In the genomic region with DNA sequence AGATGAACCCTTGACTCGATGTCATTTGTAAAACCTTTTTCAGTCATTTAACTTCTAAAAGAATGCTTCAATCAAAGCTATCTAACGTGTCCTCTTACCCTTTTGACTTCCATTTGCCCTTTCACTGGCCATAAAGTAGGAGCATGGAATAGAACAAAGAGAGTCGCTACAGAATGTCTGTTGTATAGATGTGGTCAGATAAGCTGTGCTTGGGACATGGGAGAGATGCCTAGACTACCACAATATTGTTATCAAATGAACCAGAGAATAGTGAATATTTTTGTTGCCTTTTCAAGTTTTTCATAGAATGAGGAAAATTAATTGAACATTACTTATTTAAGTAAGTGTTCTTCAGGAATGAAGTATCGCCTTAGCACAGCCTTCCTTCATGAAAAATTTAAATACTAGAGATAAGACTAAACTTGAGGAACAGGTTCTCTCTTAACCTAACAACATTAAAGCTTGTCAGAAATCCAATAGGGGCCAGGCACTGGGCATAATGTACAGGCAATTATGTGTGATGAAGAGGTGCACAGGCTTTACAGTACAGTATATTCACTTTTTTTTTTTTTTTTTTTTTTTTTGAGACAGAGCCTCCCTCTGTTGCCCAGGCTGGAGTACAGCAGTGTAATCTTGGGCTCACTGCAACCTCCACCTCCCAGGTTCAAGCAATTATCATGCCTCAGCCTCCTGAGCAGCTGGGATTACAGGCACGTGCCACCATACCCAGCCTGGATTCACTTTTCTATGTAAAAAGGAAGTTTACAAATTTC, we compare ENCODE assay signal across 10 cellular contexts. TPM values are rescaled to one million over a fixed set of nuclear protein-coding genes. Genes with fewer than 3 reads are reported as not detected.
DNase-seq lines count a peak whose midpoint lies in the region; ATAC-seq, FAIRE-seq and TF ChIP-seq lines count a peak whose summit lies in the region.
"Had no signal": no experiment of that assay in that cellular context is flagged by ENCODE, and none has a peak within 500 bp of the region (broad histone marks: within the 10 kb centered on the region; RNA-seq: fewer than 3 reads in every experiment).

No MANE protein-coding gene starts in this region.

- peaks cover 3% of the 10 kb centered on the region for H3K36me3 Mint-ChIP-seq in mesothelial cell of epicardium

- H3K4me2 ChIP-seq in A549: no peak overlapping the region; the same call in 2 of the 3 replicates
- no peak overlapping the region for H3K4me2 ChIP-seq in HCT116 (ENCODE audit: low read length)

- H3K36me3 ChIP-seq in HCT116 (ENCODE audit: control insufficient read depth in 1 of 2, insufficient read depth in 2 of 2, low read length in 2 of 2) (no peaks in the 10 kb centered on the region), adipocyte (ENCODE audit: control insufficient read depth, insufficient read depth, low read length, severe bottlenecking) (peaks cover 20% of the 10 kb centered on the region)

- no peaks in the 10 kb centered on the region for H3K9me3 Mint-ChIP-seq in mesothelial cell of epicardium

- no peak overlapping the region for H2AFZ ChIP-seq in HCT116 (ENCODE audit: low read depth, low read length, poor library complexity, severe bottlenecking)

- TF ChIP-seq CTCF in A549 (IDR thresholded peaks at IDR 0.05) (no peak), HCT116 (IDR thresholded peaks at IDR 0.05 in 2 of 3, conservative IDR thresholded peaks at IDR 0.05 in 1 of 3; ENCODE audit: borderline replicate concordance in 1 of 3, insufficient read depth in 1 of 3, low read depth in 2 of 3, low read length in 2 of 3) (no peak), mesothelial cell of epicardium (IDR thresholded peaks at IDR 0.05; ENCODE audit: unreplicated experiment) (no peak)

- H3K9me3 ChIP-seq in A549: no peaks in the 10 kb centered on the region
- H3K9me3 ChIP-seq in HCT116 (ENCODE audit: control insufficient read depth in 1 of 2, insufficient read depth in 1 of 2, low read depth in 1 of 2, low read length in 2 of 2): no peaks in the 10 kb centered on the region
- no peaks in the 10 kb centered on the region for H3K9me3 ChIP-seq in adipocyte (ENCODE audit: control insufficient read depth, low read length)

- intact Hi-C loops in HCT116 (cut with micrococcal nuclease): no loop called here

- H3K27me3 ChIP-seq in HCT116 (ENCODE audit: insufficient read depth, low read length): no peaks in the 10 kb centered on the region
- H3K27me3 ChIP-seq in adipocyte (replicated peaks; ENCODE audit: control insufficient read depth, insufficient read depth, low read length): no peaks in the 10 kb centered on the region

- no peaks in the 10 kb centered on the region for H3K27me3 Mint-ChIP-seq in mesothelial cell of epicardium (ENCODE audit: low read depth)

- CTCF ChIA-PET in A549 (lab: Yijun Ruan, JAX): interaction anchor here (1.4 to 1.7 kb wide), 2 partner anchors 16 to 25 kb away, joined by 5 read pairs; no protein-coding TSS in a partner anchor
- CTCF ChIA-PET in HCT116 (lab: Charles Lee): no interaction called here

- TF ChIP-seq POLR2A in A549 (IDR thresholded peaks at IDR 0.05; ENCODE audit: low read length) (no peak), HCT116 (IDR thresholded peaks at IDR 0.05; ENCODE audit: borderline replicate concordance, extremely low read depth, insufficient read depth, insufficient read length) (no peak)

- TF ChIP-seq RAD21 in A549 (conservative IDR thresholded peaks at IDR 0.05 in 1 of 2, IDR thresholded peaks at IDR 0.05 in 1 of 2) (no peak), HCT116 (IDR thresholded peaks at IDR 0.05; ENCODE audit: low read depth) (no peak)

- H3K4me3 ChIP-seq in A549 (no peak overlapping the region), HCT116 (replicated peaks in 1 of 2; ENCODE audit: low read depth in 1 of 2, low read length in 2 of 2) (no peak overlapping the region), adipocyte (ENCODE audit: low read length) (no peak overlapping the region)

- H3K4me1 ChIP-seq in A549 (peaks cover 78% of the 10 kb centered on the region), HCT116 (ENCODE audit: control insufficient read depth in 1 of 2, insufficient read depth in 2 of 2, low read length in 2 of 2) (peaks cover 18 to 61% of the 10 kb centered on the region in 2 experiments), adipocyte (ENCODE audit: control insufficient read depth, insufficient read depth, low read length) (peaks cover 84% of the 10 kb centered on the region)

- ATAC-seq in A549: peak in 1 of 2 experiments; percentile 42; a peak in 3 of 6 replicates
- 0 out of 2 replicates have a peak, but pooled peaks have one; percentile 32 for ATAC-seq in HCT116

- H3K9me2 ChIP-seq in HCT116 (ENCODE audit: insufficient read depth): no peaks in the 10 kb centered on the region

- peaks cover 71% of the 10 kb centered on the region for H3K4me1 Mint-ChIP-seq in mesothelial cell of epicardium

- no peak for FAIRE-seq in A549 (lab: Jason Lieb, UNC)
- FAIRE-seq: endometrium had no signal

- peaks cover 23% of the 10 kb centered on the region; the same call in 1 of the 2 replicates for H4K20me1 ChIP-seq in HCT116 (ENCODE audit: insufficient read depth)

- RAD21 ChIA-PET in HCT116 (lab: Charles Lee; ENCODE audit: low non-redundant PET in 1 of 2, low total read pairs in 2 of 2, uncharacterized antibody in 2 of 2, unreplicated experiment in 2 of 2): no interaction called here

- H3K27ac Mint-ChIP-seq in mesothelial cell of epicardium: peak overlapping the region; percentile 89

- H3K79me2 ChIP-seq in HCT116 (ENCODE audit: insufficient read depth, low read length): no peaks in the 10 kb centered on the region; the same call in none of the 2 replicates

- no peak overlapping the region for H3K9ac ChIP-seq in HCT116 (ENCODE audit: low read length)
- H3K9ac ChIP-seq in adipocyte (ENCODE audit: low read length): peak overlapping the region; percentile 22

- peak overlapping the region; percentile 22 for H3K4me3 Mint-ChIP-seq in mesothelial cell of epicardium

- BruUV-seq in HCT116 (replicated peaks; lab: Mats Ljungman, UMichigan): no TSS peak

- no peak for TF ChIP-seq EP300 in A549 (IDR thresholded peaks at IDR 0.05)

- 79% methylated on average over 5 of the region's 5 CpGs for WGBS in A549 (ENCODE audit: missing lambda C conversion rate)

- POLR2A ChIA-PET in A549 (lab: Yijun Ruan, JAX): interaction anchor here (0.7 to 10.5 kb wide), 2 partner anchors 24 to 96 kb away, joined by 3 to 132 read pairs; no protein-coding TSS in a partner anchor
- POLR2A ChIA-PET in HCT116 (lab: Charles Lee): interaction anchor here (0.6 to 1.6 kb wide), 2 partner anchors 19 to 25 kb away, joined by 3 to 4 read pairs; no protein-coding TSS in a partner anchor

- DNase-seq in A549 (ENCODE audit: low read depth in 1 of 2, low spot score in 1 of 2) (no peak), HCT116 (ENCODE audit: low read depth, low spot score) (no peak), adipocyte (ENCODE audit: low read depth) (no peak), mesothelial cell of epicardium (ENCODE audit: low spot score in 2 of 2, unreplicated experiment in 2 of 2) (no peak), A172 (ENCODE audit: low spot score) (no peak), NCI-H82 (lab: John Stamatoyannopoulos, UW) (no peak), nucleus accumbens (lab: John Stamatoyannopoulos, UW) (no peak), NCI-H2029 (lab: John Stamatoyannopoulos, UW) (no peak)
- DNase-seq: occipital lobe had no signal

- no peak overlapping the region for H3K27ac ChIP-seq in A549
- no peak overlapping the region for H3K27ac ChIP-seq in HCT116 (ENCODE audit: low read depth, low read length)

TF ChIP-seq in A549, 52 proteins besides CTCF, POLR2A, EP300 and RAD21:
- TF ChIP-seq, protein P1, sequence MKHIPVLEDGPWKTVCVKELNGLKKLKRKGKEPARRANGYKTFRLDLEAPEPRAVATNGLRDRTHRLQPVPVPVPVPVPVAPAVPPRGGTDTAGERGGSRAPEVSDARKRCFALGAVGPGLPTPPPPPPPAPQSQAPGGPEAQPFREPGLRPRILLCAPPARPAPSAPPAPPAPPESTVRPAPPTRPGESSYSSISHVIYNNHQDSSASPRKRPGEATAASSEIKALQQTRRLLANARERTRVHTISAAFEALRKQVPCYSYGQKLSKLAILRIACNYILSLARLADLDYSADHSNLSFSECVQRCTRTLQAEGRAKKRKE (CRISPR knock-in tag; IDR thresholded peaks at IDR 0.05; ENCODE audit: low read depth): no peak
- no peak for TF ChIP-seq ZNF302 (CRISPR knock-in tag; IDR thresholded peaks at IDR 0.05)
- TF ChIP-seq POLR2AphosphoS2 (conservative IDR thresholded peaks at IDR 0.05; ENCODE audit: low read length): 0 out of 2 replicates have a peak, but pooled peaks have one; percentile 5
- TF ChIP-seq KDM5A (IDR thresholded peaks at IDR 0.05): no peak
- TF ChIP-seq, protein P2, sequence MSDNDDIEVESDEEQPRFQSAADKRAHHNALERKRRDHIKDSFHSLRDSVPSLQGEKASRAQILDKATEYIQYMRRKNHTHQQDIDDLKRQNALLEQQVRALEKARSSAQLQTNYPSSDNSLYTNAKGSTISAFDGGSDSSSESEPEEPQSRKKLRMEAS (IDR thresholded peaks at IDR 0.05): no peak

TF ChIP-seq in HCT116, 20 proteins besides CTCF, POLR2A, EP300 and RAD21 (continues in another document):
- TF ChIP-seq POLR2AphosphoS5 (IDR thresholded peaks at IDR 0.05; ENCODE audit: low read depth, low read length): no peak
- no peak for TF ChIP-seq ELF1 (IDR thresholded peaks at IDR 0.05; ENCODE audit: borderline replicate concordance, low read depth)
- no peak for TF ChIP-seq ZFX (IDR thresholded peaks at IDR 0.05)
- no peak for TF ChIP-seq EZH2phosphoT487 (IDR thresholded peaks at IDR 0.05; ENCODE audit: borderline replicate concordance)
- no peak for TF ChIP-seq FOSL1 (IDR thresholded peaks at IDR 0.05; ENCODE audit: low read depth)

RNA-seq across cellular contexts. Expression of gene KMT2E, which starts 7.5 kb away (rescaled TPM):
- polyA plus RNA-seq in A549 (2011; rRNA removed): 9.4 and 30.2 TPM in 2 replicates
- 3.6 and 4.6 TPM in 2 replicates for polyA plus RNA-seq in A549 (2012; cell fraction: cytosol; rRNA removed)
- polyA plus RNA-seq in A549 (2012; cell fraction: nucleus; rRNA removed): 4.9 and 13.6 TPM in 2 replicates
- 17.2 to 23.4 TPM (median 19.3 TPM) in 3 replicates for polyA plus RNA-seq in A549 (2017; fragmentation: RNase III; extraction: RNeasy Plus Mini Kit Qiagen cat#74134 plus additional on column Dnase treatment)
- polyA minus RNA-seq in A549 (2011; rRNA and poly(A)+ RNA removed): 56.7 and 57.6 TPM in 2 replicates
- total RNA-seq in HCT116 (2021; ENCODE audit: unreplicated experiment): 39.8 TPM
- 26.8 and 32.2 TPM in 2 replicates for polyA plus RNA-seq in HCT116 (2012)
- total RNA-seq in mesothelial cell of epicardium: 102 to 109 TPM (median 109 TPM) in 3 replicates
- 27.6 and 40.3 TPM in 2 replicates for total RNA-seq in A172 (2014; rRNA removed; shearing (Covaris generic))
